In the genomic region with DNA sequence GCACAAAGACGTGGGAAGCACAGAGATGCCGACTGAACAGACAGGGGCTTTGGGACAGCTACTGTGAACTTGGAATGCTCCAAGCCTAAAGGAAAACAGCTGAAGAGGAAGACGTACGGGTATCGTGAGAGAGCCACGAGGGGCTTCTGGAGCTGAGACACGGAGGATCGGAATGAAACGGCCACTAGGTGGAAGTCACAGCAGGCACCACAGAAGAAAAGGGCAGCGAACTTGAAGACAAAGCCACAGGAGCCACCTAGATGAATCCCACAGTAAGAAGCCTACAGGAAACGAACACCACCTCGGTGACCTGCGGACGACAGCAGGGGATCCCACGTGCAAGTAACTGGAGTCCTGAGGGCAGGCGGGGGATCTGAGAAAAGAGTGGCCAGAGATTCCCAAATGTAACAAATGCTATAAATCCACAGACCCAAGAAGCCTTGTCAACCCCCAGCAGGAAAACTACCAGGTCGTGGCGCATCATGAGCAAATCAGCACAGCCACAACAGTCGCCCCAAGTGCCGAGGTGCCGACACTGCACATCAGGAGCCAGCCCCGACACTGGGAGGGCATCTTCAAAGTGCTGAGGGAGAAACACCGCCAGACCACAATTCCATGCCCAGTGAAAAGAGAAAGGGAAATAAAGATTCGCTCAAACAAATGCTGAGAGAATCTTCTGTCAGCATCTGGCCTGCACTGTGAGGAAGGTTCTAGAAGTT, we compare ENCODE assay signal across 11 cellular contexts. TPM values are rescaled to one million over a fixed set of nuclear protein-coding genes. Genes with fewer than 3 reads are reported as not detected.
DNase-seq lines count a peak whose midpoint lies in the region; ATAC-seq and TF ChIP-seq lines count a peak whose summit lies in the region.
"Had no signal": no experiment of that assay in that cellular context is flagged by ENCODE, and none has a peak within 500 bp of the region (broad histone marks: within the 10 kb centered on the region; RNA-seq: fewer than 3 reads in every experiment).

No MANE protein-coding gene starts in this region.

- CTCF ChIA-PET in activated CD4-positive, alpha-beta memory T cell treated with anti-CD3 and anti-CD28 coated beads for 36 hours (lab: Charles Lee): interaction anchor here (1.0 to 2.2 kb wide), 2 partner anchors 19 to 43 kb away, joined by 3 to 8 read pairs; no protein-coding TSS in a partner anchor

- POLR2A ChIA-PET in activated CD4-positive, alpha-beta memory T cell treated with anti-CD3 and anti-CD28 coated beads for 36 hours (lab: Charles Lee): interaction anchor here (1.5 kb wide), 1 partner anchor 19 kb away, joined by 7 read pairs; no protein-coding TSS in a partner anchor

- peak; percentile 13 for TF ChIP-seq CTCF in left ventricle myocardium inferior (IDR thresholded peaks at IDR 0.05; ENCODE audit: borderline replicate concordance)
- TF ChIP-seq CTCF in liver (IDR thresholded peaks at IDR 0.05; ENCODE audit: low read depth, low read length, missing input control): no peak
- no peak for TF ChIP-seq CTCF in vagina (IDR thresholded peaks at IDR 0.05)

- no peak overlapping the region for H3K4me3 Mint-ChIP-seq in activated CD4-positive, alpha-beta memory T cell treated with anti-CD3 and anti-CD28 coated beads for 36 hours

- H3K9ac ChIP-seq in liver (ENCODE audit: low read depth in 1 of 2, low read length in 2 of 2): no peak overlapping the region

- H3K27ac ChIP-seq in left ventricle myocardium inferior (replicated peaks) (peak overlapping the region; percentile 86), liver (ENCODE audit: low read depth in 1 of 2, low read length in 2 of 2) (peak overlapping the region; percentile 85 to 93), vagina (peak overlapping the region; percentile 86)

- peak overlapping the region; percentile 96 for H3K27ac Mint-ChIP-seq in activated CD4-positive, alpha-beta memory T cell treated with anti-CD3 and anti-CD28 coated beads for 36 hours

- TF ChIP-seq POLR2A in vagina (IDR thresholded peaks at IDR 0.05): no peak

- WGBS in liver: 84% methylated on average over 24 of the region's 24 CpGs

- H3K36me3 ChIP-seq in left ventricle myocardium inferior: peaks cover 3% of the 10 kb centered on the region
- H3K36me3 ChIP-seq in liver (ENCODE audit: control insufficient read depth in 4 of 4, insufficient read depth in 3 of 4, low read depth in 1 of 4, low read length in 3 of 4): peaks cover 0 to 2% (median 0%) of the 10 kb centered on the region in 4 donors
- no peaks in the 10 kb centered on the region for H3K36me3 ChIP-seq in vagina

- ATAC-seq in Right ventricle myocardium superior (ENCODE audit: poor library complexity): no peak
- no peak for ATAC-seq in GM18867 (IDR thresholded peaks at IDR 0.05; ENCODE audit: unreplicated experiment)

- H3K9me3 ChIP-seq in left ventricle myocardium inferior (replicated peaks) (no peaks in the 10 kb centered on the region), liver (ENCODE audit: control insufficient read depth in 4 of 4, low read length in 3 of 4) (no peaks in the 10 kb centered on the region), vagina (no peaks in the 10 kb centered on the region)
- H3K9me3 ChIP-seq: Peyer's patch had no signal

- H3K27me3 ChIP-seq in left ventricle myocardium inferior (ENCODE audit: low read depth) (no peaks in the 10 kb centered on the region), liver (ENCODE audit: control insufficient read depth in 4 of 4, insufficient read depth in 4 of 4, low read length in 3 of 4) (no peaks in the 10 kb centered on the region), vagina (no peaks in the 10 kb centered on the region)
- H3K27me3 ChIP-seq: Peyer's patch had no signal

- intact Hi-C loops in left ventricle myocardium inferior (cut with micrococcal nuclease): no loop called here
- intact Hi-C loops in Right ventricle myocardium superior (cut with DNase I): no loop called here
- intact Hi-C loops in activated CD4-positive, alpha-beta memory T cell treated with anti-CD3 and anti-CD28 coated beads for 36 hours (cut with micrococcal nuclease): loop anchor here (10.0 kb wide), 1 partner anchor 368 kb away; no protein-coding TSS in a partner anchor
- intact Hi-C loops in vagina (cut with DNase I): no loop called here

- H3K4me3 ChIP-seq in left ventricle myocardium inferior: no peak overlapping the region
- no peak overlapping the region for H3K4me3 ChIP-seq in liver (ENCODE audit: low read depth in 1 of 3, low read length in 3 of 3)
- H3K4me3 ChIP-seq in vagina: no peak overlapping the region
- H3K4me3 ChIP-seq: lung, Peyer's patch had no signal

- no peaks in the 10 kb centered on the region for H3K27me3 Mint-ChIP-seq in activated CD4-positive, alpha-beta memory T cell treated with anti-CD3 and anti-CD28 coated beads for 36 hours

- H3K4me1 ChIP-seq in left ventricle myocardium inferior (peaks cover 88% of the 10 kb centered on the region), liver (ENCODE audit: control insufficient read depth in 4 of 4, insufficient read depth in 4 of 4, low read length in 3 of 4) (peaks cover 10 to 49% (median 30%) of the 10 kb centered on the region in 4 donors), vagina (peaks cover 69% of the 10 kb centered on the region)

- no peaks in the 10 kb centered on the region for H3K9me3 Mint-ChIP-seq in activated CD4-positive, alpha-beta memory T cell treated with anti-CD3 and anti-CD28 coated beads for 36 hours

- no peak for DNase-seq in left ventricle myocardium inferior
- no peak for DNase-seq in Right ventricle myocardium superior
- DNase-seq in activated CD4-positive, alpha-beta memory T cell treated with anti-CD3 and anti-CD28 coated beads for 36 hours: no peak
- DNase-seq in vagina (ENCODE audit: extremely low spot score in 2 of 2): no peak
- DNase-seq in HT-29 (ENCODE audit: low spot score): no peak
- DNase-seq in HuH-7 (ENCODE audit: low spot score): no peak
- DNase-seq: Peyer's patch; stimulated activated CD4-positive, alpha-beta T cell treated with anti-CD3 and anti-CD28 coated beads, Interleukin-1b, Interleukin-23, amount 100 ng/mL, for 48 hours had no signal

- no peak for TF ChIP-seq RAD21 in liver (IDR thresholded peaks at IDR 0.05)

- no peaks in the 10 kb centered on the region for H3K36me3 Mint-ChIP-seq in activated CD4-positive, alpha-beta memory T cell treated with anti-CD3 and anti-CD28 coated beads for 36 hours

- H3K4me1 Mint-ChIP-seq in activated CD4-positive, alpha-beta memory T cell treated with anti-CD3 and anti-CD28 coated beads for 36 hours (ENCODE audit: low read depth): peaks cover 84% of the 10 kb centered on the region

TF ChIP-seq in liver, 16 proteins besides CTCF, POLR2A, EP300 and RAD21:
- TF ChIP-seq NR2F2 (IDR thresholded peaks at IDR 0.05) (no peak), YY1 (IDR thresholded peaks at IDR 0.05) (no peak), HNF4A (conservative IDR thresholded peaks at IDR 0.05) (no peak), RXRA (IDR thresholded peaks at IDR 0.05) (no peak), EGR1 (IDR thresholded peaks at IDR 0.05; ENCODE audit: low read depth in 2 of 2) (no peak), TAF1 (conservative IDR thresholded peaks at IDR 0.05) (no peak), FOXA2 (IDR thresholded peaks at IDR 0.05) (no peak), SP1 (IDR thresholded peaks at IDR 0.05) (no peak)
- TF ChIP-seq, protein P1, sequence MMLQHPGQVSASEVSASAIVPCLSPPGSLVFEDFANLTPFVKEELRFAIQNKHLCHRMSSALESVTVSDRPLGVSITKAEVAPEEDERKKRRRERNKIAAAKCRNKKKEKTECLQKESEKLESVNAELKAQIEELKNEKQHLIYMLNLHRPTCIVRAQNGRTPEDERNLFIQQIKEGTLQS (IDR thresholded peaks at IDR 0.05): no peak
- TF ChIP-seq, protein P2, sequence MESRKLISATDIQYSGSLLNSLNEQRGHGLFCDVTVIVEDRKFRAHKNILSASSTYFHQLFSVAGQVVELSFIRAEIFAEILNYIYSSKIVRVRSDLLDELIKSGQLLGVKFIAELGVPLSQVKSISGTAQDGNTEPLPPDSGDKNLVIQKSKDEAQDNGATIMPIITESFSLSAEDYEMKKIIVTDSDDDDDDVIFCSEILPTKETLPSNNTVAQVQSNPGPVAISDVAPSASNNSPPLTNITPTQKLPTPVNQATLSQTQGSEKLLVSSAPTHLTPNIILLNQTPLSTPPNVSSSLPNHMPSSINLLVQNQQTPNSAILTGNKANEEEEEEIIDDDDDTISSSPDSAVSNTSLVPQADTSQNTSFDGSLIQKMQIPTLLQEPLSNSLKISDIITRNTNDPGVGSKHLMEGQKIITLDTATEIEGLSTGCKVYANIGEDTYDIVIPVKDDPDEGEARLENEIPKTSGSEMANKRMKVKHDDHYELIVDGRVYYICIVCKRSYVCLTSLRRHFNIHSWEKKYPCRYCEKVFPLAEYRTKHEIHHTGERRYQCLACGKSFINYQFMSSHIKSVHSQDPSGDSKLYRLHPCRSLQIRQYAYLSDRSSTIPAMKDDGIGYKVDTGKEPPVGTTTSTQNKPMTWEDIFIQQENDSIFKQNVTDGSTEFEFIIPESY (IDR thresholded peaks at IDR 0.05): no peak
- TF ChIP-seq, protein P3, sequence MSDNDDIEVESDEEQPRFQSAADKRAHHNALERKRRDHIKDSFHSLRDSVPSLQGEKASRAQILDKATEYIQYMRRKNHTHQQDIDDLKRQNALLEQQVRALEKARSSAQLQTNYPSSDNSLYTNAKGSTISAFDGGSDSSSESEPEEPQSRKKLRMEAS (IDR thresholded peaks at IDR 0.05): no peak

RNA-seq across cellular contexts. Expression of a gene that starts 39.3 kb away (rescaled TPM):
- total RNA-seq in left ventricle myocardium inferior: 24.1 TPM
- total RNA-seq in Right ventricle myocardium superior: 26.0 TPM
- 10 to 100 TPM; 19.3 to 20.0 TPM for total RNA-seq in activated CD4-positive, alpha-beta memory T cell treated with anti-CD3 and anti-CD28 coated beads for 36 hours
- 10 to 100 TPM in 1 of 2 donors, 1 to 10 TPM in 1; 8.0 to 41.9 TPM for total RNA-seq in liver
- polyA plus RNA-seq in liver: 10 to 100 TPM in 1 of 2 donors, 1 to 10 TPM in 1; 4.7 to 12.1 TPM
- 57.5 TPM for total RNA-seq in vagina
- total RNA-seq in HT-29 (2014; rRNA removed; shearing (Covaris generic)): 5.3 and 14.9 TPM in 2 replicates

RNA-seq across cellular contexts. Expression of a gene that starts 44.7 kb away (rescaled TPM):
- total RNA-seq in left ventricle myocardium inferior (7.9 TPM), Right ventricle myocardium superior (7.5 TPM), liver (10 to 100 TPM in 1 of 2 donors, 1 to 10 TPM in 1; 7.6 to 10.5 TPM), vagina (25.3 TPM)
- 10 to 100 TPM; 24.7 to 29.7 TPM for total RNA-seq in activated CD4-positive, alpha-beta memory T cell treated with anti-CD3 and anti-CD28 coated beads for 36 hours
- polyA plus RNA-seq in liver: 1 to 10 TPM; 4.5 to 5.6 TPM
- 16.0 and 20.7 TPM in 2 replicates for total RNA-seq in HT-29 (2014; rRNA removed; shearing (Covaris generic))

RNA-seq across cellular contexts. Expression of a gene that starts 58.0 kb away (rescaled TPM):
- total RNA-seq in left ventricle myocardium inferior (30.8 TPM), Right ventricle myocardium superior (30.4 TPM), liver (10 to 100 TPM in 1 of 2 donors, 1 to 10 TPM in 1; 6.4 to 19.0 TPM), vagina (72.7 TPM)
- total RNA-seq in activated CD4-positive, alpha-beta memory T cell treated with anti-CD3 and anti-CD28 coated beads for 36 hours: 100 to 1,000 TPM in 1 of 2 experiments, 10 to 100 TPM in 1; 97.9 to 102 TPM
- polyA plus RNA-seq in liver: 10 to 100 TPM in 1 of 2 donors, 1 to 10 TPM in 1; 4.0 to 16.6 TPM
- 78.0 and 87.1 TPM in 2 replicates for total RNA-seq in HT-29 (2014; rRNA removed; shearing (Covaris generic))
